Comparison of ENCODE assay signal across 10 cellular contexts in genomic region chr1:37509181-37509580, GRCh38. TPM values are rescaled to one million over a fixed set of nuclear protein-coding genes. Genes with fewer than 3 reads are reported as not detected.
DNase-seq lines count a peak whose midpoint lies in the region; ATAC-seq and TF ChIP-seq lines count a peak whose summit lies in the region.
"Had no signal": no experiment of that assay in that cellular context is flagged by ENCODE, and none has a peak within 500 bp of the region (broad histone marks: within the 10 kb centered on the region; RNA-seq: fewer than 3 reads in every experiment).

No MANE protein-coding gene starts in this region.

- no peak overlapping the region for H3K4me3 ChIP-seq in BJ (ENCODE audit: low read depth, low read length)
- no peak overlapping the region for H3K4me3 ChIP-seq in GM23338
- no peak overlapping the region for H3K4me3 ChIP-seq in fibroblast of the aortic adventitia (ENCODE audit: low read depth, low read length)

- ATAC-seq in GM23338, result peak; percentile 53; the same call in 2 of the 3 replicates
- ATAC-seq in HG03097 (IDR thresholded peaks at IDR 0.05; ENCODE audit: low FRiP score, unreplicated experiment), result no peak

- H3K27me3 Mint-ChIP-seq in GM23338 (ENCODE audit: insufficient read depth, low read depth, poor library complexity), result peaks cover 8% of the 10 kb centered on the region

- H3F3A ChIP-seq in GM23338 (replicated peaks; ENCODE audit: low read depth), result no peaks in the 10 kb centered on the region

- DNase-seq in BJ (ENCODE audit: low read depth) (no peak), GM23338 (ENCODE audit: low spot score) (peak; percentile 52), RPMI7951 (ENCODE audit: low read depth) (peak; percentile 40), fibroblast of the aortic adventitia (ENCODE audit: low read depth) (no peak), NCI-H2029 (lab: John Stamatoyannopoulos, UW) (no peak), NOMO-1 (lab: John Stamatoyannopoulos, UW; ENCODE audit: unreplicated experiment in 2 of 2) (no peak)
- no peak for DNase-seq in stimulated activated CD4-positive, alpha-beta T cell treated with anti-CD3 and anti-CD28 coated beads, Interleukin-2, amount 100 ng/mL, for 48 hours
- DNase-seq: stimulated activated CD4-positive, alpha-beta T cell treated with anti-CD3 and anti-CD28 coated beads, Interleukin-4, amount 100 ng/mL, for 1 hour had no signal

- no peaks in the 10 kb centered on the region for H3K9me3 Mint-ChIP-seq in GM23338

- H3K79me2 ChIP-seq in GM23338 (replicated peaks; ENCODE audit: insufficient read depth), result peaks cover 37% of the 10 kb centered on the region

- no peak overlapping the region for H3K27ac ChIP-seq in GM23338 (ENCODE audit: low read depth)
- H3K27ac ChIP-seq: HL-60 had no signal

- H3K36me3 Mint-ChIP-seq in GM23338 (ENCODE audit: low read depth), result peaks cover 52% of the 10 kb centered on the region

- H3K4me1 Mint-ChIP-seq in GM23338, result peaks cover 3% of the 10 kb centered on the region; the same call in 2 of the 3 replicates

- no peaks in the 10 kb centered on the region for H3K9me2 ChIP-seq in GM23338 (ENCODE audit: insufficient read depth)

- H4K20me1 ChIP-seq in GM23338 (replicated peaks; ENCODE audit: insufficient read depth), result peaks cover 6% of the 10 kb centered on the region

- POLR2A ChIA-PET in BJ (lab: Charles Lee), result no interaction called here

- H3K27me3 ChIP-seq in BJ (ENCODE audit: control insufficient read depth, insufficient read depth, low read length) (no peaks in the 10 kb centered on the region), GM23338 (ENCODE audit: insufficient read depth) (no peaks in the 10 kb centered on the region)

- TF ChIP-seq CTCF in BJ (IDR thresholded peaks at IDR 0.05; ENCODE audit: insufficient read depth, low read depth, low read length), result 0 out of 2 replicates have a peak, but pooled peaks have one; percentile 26
- peak; percentile 17 to 20; a peak in 1 of 4 replicates for TF ChIP-seq CTCF in GM23338 (conservative IDR thresholded peaks at IDR 0.05; ENCODE audit: low read depth in 2 of 2)
- TF ChIP-seq CTCF in fibroblast of the aortic adventitia (IDR thresholded peaks at IDR 0.05; ENCODE audit: insufficient read depth, low read length), result peak; percentile 18

- H3K36me3 ChIP-seq in BJ (ENCODE audit: control insufficient read depth, insufficient read depth, low read length) (peaks cover 10% of the 10 kb centered on the region), GM23338 (ENCODE audit: insufficient read depth) (peaks cover 20% of the 10 kb centered on the region)

- H3K4me1 ChIP-seq in GM23338 (ENCODE audit: insufficient read depth), result peaks cover 5% of the 10 kb centered on the region; the same call in 1 of the 2 replicates

- CTCF ChIA-PET in BJ (lab: Yijun Ruan, JAX), result interaction anchor here (1.2 to 3.0 kb wide), 7 partner anchors 10 to 173 kb away, joined by 3 to 17 read pairs (median 4); no protein-coding TSS in a partner anchor

- H3K27ac Mint-ChIP-seq in GM23338, result no peak overlapping the region

- no peak overlapping the region for H3K4me2 ChIP-seq in GM23338

- no peak overlapping the region for H2AFZ ChIP-seq in GM23338

- H3K4me3 Mint-ChIP-seq in GM23338, result no peak overlapping the region

TF ChIP-seq in GM23338, 12 proteins besides CTCF, POLR2A, EP300 and RAD21 (continues in another document):
- TF ChIP-seq JUNB (IDR thresholded peaks at IDR 0.05; ENCODE audit: unreplicated experiment), result no peak
- TF ChIP-seq ETS1 (IDR thresholded peaks at IDR 0.05), result no peak
- no peak for TF ChIP-seq EZH2phosphoT487 (IDR thresholded peaks at IDR 0.05; ENCODE audit: unreplicated experiment)

RNA-seq across cellular contexts. Expression of gene MEAF6, which starts 5.4 kb away (rescaled TPM):
- polyA plus RNA-seq in BJ (2011; rRNA removed) (43.1 and 49.6 TPM in 2 replicates), GM23338 (2016; fragmentation: Nextera tagmentation; extraction: Ambion mirVana) (53.5 and 60.1 TPM in 2 replicates)
- 7.9 and 9.5 TPM in 2 replicates for polyA minus RNA-seq in BJ (2011; rRNA and poly(A)+ RNA removed)
- 58.9 and 64.5 TPM in 2 replicates for total RNA-seq in GM23338 (2014; rRNA removed; shearing (Covaris generic))
- total RNA-seq in RPMI7951 (2014; rRNA removed; shearing (Covaris generic)), result 85.5 and 91.0 TPM in 2 replicates
- total RNA-seq in fibroblast of the aortic adventitia (ENCODE audit: low replicate concordance), result 17.6 and 84.5 TPM in 2 replicates

RNA-seq across cellular contexts. Expression of gene ZC3H12A, which starts 34.8 kb away (rescaled TPM):
- 4.8 and 8.9 TPM in 2 replicates for polyA plus RNA-seq in BJ (2011; rRNA removed)
- polyA minus RNA-seq in BJ (2011; rRNA and poly(A)+ RNA removed), result 8.5 and 12.7 TPM in 2 replicates
- total RNA-seq in GM23338 (2014; rRNA removed; shearing (Covaris generic)), result 7.0 and 9.3 TPM in 2 replicates
- 7.3 and 9.0 TPM in 2 replicates for polyA plus RNA-seq in GM23338 (2016; fragmentation: Nextera tagmentation; extraction: Ambion mirVana)
- total RNA-seq in RPMI7951 (2014; rRNA removed; shearing (Covaris generic)), result 4.6 and 7.3 TPM in 2 replicates
- 5.3 and 8.2 TPM in 2 replicates for total RNA-seq in fibroblast of the aortic adventitia (ENCODE audit: low replicate concordance)

RNA-seq across cellular contexts. Expression of gene SNIP1, which starts 44.9 kb away (rescaled TPM):
- polyA plus RNA-seq in BJ (2011; rRNA removed), result 5.8 and 7.0 TPM in 2 replicates
- 5.9 and 7.8 TPM in 2 replicates for polyA minus RNA-seq in BJ (2011; rRNA and poly(A)+ RNA removed)
- 11.4 and 13.3 TPM in 2 replicates for total RNA-seq in GM23338 (2014; rRNA removed; shearing (Covaris generic))
- 5.1 and 7.0 TPM in 2 replicates for polyA plus RNA-seq in GM23338 (2016; fragmentation: Nextera tagmentation; extraction: Ambion mirVana)
- 12.9 and 19.2 TPM in 2 replicates for total RNA-seq in RPMI7951 (2014; rRNA removed; shearing (Covaris generic))
- total RNA-seq in fibroblast of the aortic adventitia (ENCODE audit: low replicate concordance), result 12.9 and 23.5 TPM in 2 replicates

RNA-seq across cellular contexts. Expression of gene DNALI1, which starts 47.6 kb away (rescaled TPM):
- polyA plus RNA-seq in BJ (2011; rRNA removed), result 3.8 and 5.5 TPM in 2 replicates
- polyA minus RNA-seq in BJ (2011; rRNA and poly(A)+ RNA removed), result 2.9 and 3.1 TPM in 2 replicates
- 5.4 TPM in 2 replicates for total RNA-seq in GM23338 (2014; rRNA removed; shearing (Covaris generic))
- polyA plus RNA-seq in GM23338 (2016; fragmentation: Nextera tagmentation; extraction: Ambion mirVana), result 21.6 and 25.6 TPM in 2 replicates
- 5.7 and 5.9 TPM in 2 replicates for total RNA-seq in RPMI7951 (2014; rRNA removed; shearing (Covaris generic))
- total RNA-seq in fibroblast of the aortic adventitia (ENCODE audit: low replicate concordance), result 7.4 and 13.7 TPM in 2 replicates

Comparison
In these comparisons a context has a peak if more than half of its experiments do, and no peak if none do; other contexts are left out.
1. DNase-seq: peak in GM23338 (single experiment) and RPMI7951 (single experiment); none in BJ (single experiment), fibroblast of the aortic adventitia (single experiment), NCI-H2029 (single experiment), stimulated activated CD4-positive, alpha-beta T cell treated with anti-CD3 and anti-CD28 coated beads, Interleukin-2, amount 100 ng/mL, for 48 hours (0 of 2) and NOMO-1 (0 of 2).
2. Peak in every context shown above with its lines, with median percentiles within 50 percentile points of each other: CTCF ChIP-seq.